Comparison of ENCODE assay signal across 9 cellular contexts in genomic region chr6:49556429-49556837, GRCh38. TPM values are rescaled to one million over a fixed set of nuclear protein-coding genes. Genes with fewer than 3 reads are reported as not detected.
DNase-seq lines count a peak whose midpoint lies in the region; ATAC-seq, FAIRE-seq and TF ChIP-seq lines count a peak whose summit lies in the region.
"Had no signal": no experiment of that assay in that cellular context is flagged by ENCODE, and none has a peak within 500 bp of the region (broad histone marks: within the 10 kb centered on the region; RNA-seq: fewer than 3 reads in every experiment).

No MANE protein-coding gene starts in this region.

- CTCF ChIA-PET in K562 (lab: Yijun Ruan, JAX; ENCODE audit: low intra/inter-chr PET ratio) = interaction anchor here (0.7 kb wide), 1 partner anchor 51 kb away, joined by 3 read pairs; no protein-coding TSS in a partner anchor

- H4K20me1 ChIP-seq in K562 (replicated peaks; ENCODE audit: control insufficient read depth, insufficient read depth, low read length) = no peaks in the 10 kb centered on the region

- intact Hi-C loops in K562 (cut with micrococcal nuclease) (no loop called here), pancreas (cut with DNase I) (no loop called here)

- no peak; a peak in 1 of 4 replicates for TF ChIP-seq RAD21 in K562 (CRISPR knock-in tag; conservative IDR thresholded peaks at IDR 0.05 in 1 of 2, IDR thresholded peaks at IDR 0.05 in 1 of 2)

- FAIRE-seq in K562 (lab: Jason Lieb, UNC) (peak; percentile 89), pancreas (lab: Jason Lieb, UNC) (peak; percentile 89)

- H3K36me3 ChIP-seq in K562 (ENCODE audit: control insufficient read depth, insufficient read depth, low read length) (no peaks in the 10 kb centered on the region), pancreas (no peaks in the 10 kb centered on the region)

- no peak overlapping the region for H3K4me3 Mint-ChIP-seq in chondrocyte (ENCODE audit: unreplicated experiment)

- H3K27me3 ChIP-seq in K562 (ENCODE audit: control insufficient read depth in 2 of 2, insufficient read depth in 2 of 2, low read length in 2 of 2) (no peaks in the 10 kb centered on the region), pancreas (peaks cover 0 to 4% (median 0%) of the 10 kb centered on the region in 4 donors)

- DNase-seq in H4 (ENCODE audit: low spot score) (peak; percentile 88), NCI-H146 (lab: John Stamatoyannopoulos, UW) (peak; percentile 73), K562 (ENCODE audit: extremely low read depth in 1 of 4, low spot score in 3 of 4) (peak; percentile 41 to 87 (median 61)), pancreas (peak in 3 of 6 donors; percentile 60 to 74 (median 65)), chondrocyte (ENCODE audit: low spot score) (no peak), cerebellar cortex (ENCODE audit: low spot score) (no peak)
- DNase-seq: effector memory CD4-positive, alpha-beta T cell had no signal

- no peaks in the 10 kb centered on the region for H3K9me3 Mint-ChIP-seq in chondrocyte (ENCODE audit: low read depth)

- H3K4me1 Mint-ChIP-seq in chondrocyte (ENCODE audit: low read depth) = peaks cover 5% of the 10 kb centered on the region

- peak overlapping the region; percentile 53 for H2AFZ ChIP-seq in K562 (ENCODE audit: low read depth, low read length)

- peak; percentile 97 for ATAC-seq in K562
- ATAC-seq in pancreas = peak; percentile 95 to 98 (median 97)
- no peak for ATAC-seq in GM18909 (IDR thresholded peaks at IDR 0.05; ENCODE audit: poor library complexity, unreplicated experiment)

- no peak overlapping the region for H3K27ac Mint-ChIP-seq in chondrocyte (ENCODE audit: unreplicated experiment)

- no peaks in the 10 kb centered on the region for H3K36me3 Mint-ChIP-seq in chondrocyte (ENCODE audit: low read depth)

- H3K9me3 ChIP-seq in K562 (replicated peaks; ENCODE audit: control insufficient read depth, insufficient read depth, low read depth, low read length) (no peaks in the 10 kb centered on the region), pancreas (no peaks in the 10 kb centered on the region)

- BruUV-seq in K562 (replicated peaks; lab: Mats Ljungman, UMichigan) = no TSS peak

- peaks cover 0 to 5% of the 10 kb centered on the region in 2 experiments; a peak in 3 of 5 replicates for H3K4me1 ChIP-seq in K562 (replicated peaks in 1 of 2; ENCODE audit: control insufficient read depth in 2 of 2, insufficient read depth in 2 of 2, low read length in 2 of 2)
- peaks cover 0 to 8% (median 0%) of the 10 kb centered on the region in 3 donors for H3K4me1 ChIP-seq in pancreas

- in situ Hi-C loops in K562 (cut with MboI) = no loop called here

- peaks cover 12% of the 10 kb centered on the region for H3K27me3 Mint-ChIP-seq in chondrocyte (ENCODE audit: low read depth)

- no peaks in the 10 kb centered on the region for H3K79me2 ChIP-seq in K562 (ENCODE audit: control insufficient read depth, insufficient read depth, low read length)

- TF ChIP-seq POLR2A in K562 (conservative IDR thresholded peaks at IDR 0.05) = no peak

- H3K27ac ChIP-seq in K562 (ENCODE audit: extremely low read depth, low read depth, low read length) (peak overlapping the region; percentile 53; the same call in 2 of the 3 replicates), pancreas (peak overlapping the region in 2 of 4 donors; percentile 56 to 59)

- peak overlapping the region; percentile 20; the same call in 1 of the 2 replicates for H3K4me2 ChIP-seq in K562 (ENCODE audit: insufficient read depth, low read length)

- POLR2A ChIA-PET in K562 (lab: Yijun Ruan, JAX) = interaction anchor here (1.6 kb wide), 1 partner anchor 15 kb away, joined by 4 read pairs; no protein-coding TSS in a partner anchor

- H3K9me1 ChIP-seq in K562 (ENCODE audit: control insufficient read depth, insufficient read depth, low read length) = no peaks in the 10 kb centered on the region

- TF ChIP-seq CTCF in K562 (IDR thresholded peaks at IDR 0.05 in 2 of 3, conservative IDR thresholded peaks at IDR 0.05 in 1 of 3; ENCODE audit: insufficient read depth in 2 of 3, low read depth in 1 of 3, low read length in 3 of 3) (no peak), pancreas (IDR thresholded peaks at IDR 0.05) (no peak), chondrocyte (IDR thresholded peaks at IDR 0.05) (no peak)

- TF ChIP-seq EP300 in K562 (IDR thresholded peaks at IDR 0.05; ENCODE audit: low read length) = peak; percentile 85

- H3K4me3 ChIP-seq in K562 (no peak overlapping the region), pancreas (no peak overlapping the region)

- no peak overlapping the region for H3K9ac ChIP-seq in K562 (ENCODE audit: insufficient read depth in 1 of 2, low read depth in 2 of 2, low read length in 2 of 2)

TF ChIP-seq in K562, 482 proteins besides CTCF, POLR2A, EP300 and RAD21 (continues in another document):
- TF ChIP-seq TGIF2 (CRISPR knock-in tag; IDR thresholded peaks at IDR 0.05) = no peak
- TF ChIP-seq LEF1 (IDR thresholded peaks at IDR 0.05) = peak; percentile 76
- no peak for TF ChIP-seq BMI1 (IDR thresholded peaks at IDR 0.05; ENCODE audit: low read length)
- TF ChIP-seq ZNF24 (IDR thresholded peaks at IDR 0.05) = no peak
- TF ChIP-seq TAF9B (IDR thresholded peaks at IDR 0.05; ENCODE audit: partially characterized antibody) = peak; percentile 46
- no peak for TF ChIP-seq ZNF280A (IDR thresholded peaks at IDR 0.05; ENCODE audit: low read depth, partially characterized antibody)

RNA-seq across cellular contexts. Expression of gene C6orf141, which starts 6.0 kb away (rescaled TPM):
- total RNA-seq in H4 (2014; rRNA removed; shearing (Covaris generic)) = 2.6 and 2.9 TPM in 2 replicates
- not detected in 2 replicates for total RNA-seq in K562 (2011; cell fraction: chromatin; rRNA removed; ENCODE audit: low replicate concordance)
- total RNA-seq in K562 (2011; cell fraction: nucleolus; rRNA removed) = not detected in 2 replicates
- not detected in 2 replicates for total RNA-seq in K562 (2011; cell fraction: nucleoplasm; rRNA removed)
- total RNA-seq in K562 (2014; rRNA removed) (not detected in 2 replicates), K562 (2014; rRNA removed; fragmentation: Illumina TruSeq; extraction: Trizol) (not detected in 2 replicates), K562 (2015; rRNA removed; fragmentation: Illumina TruSeq; extraction: Trizol) (not detected in 2 replicates), K562 (2021) (not detected in 2 replicates), pancreas (1 to 10 TPM; 2.4 to 9.3 (median 4.6) TPM), chondrocyte (not detected in 3 replicates)
- polyA plus RNA-seq in K562 (2011; rRNA removed) (not detected in 2 replicates), K562 (2014; fragmentation: Illumina TruSeq; extraction: Trizol) (not detected in 2 replicates), K562 (2014; fragmentation: Nextera tagmentation; extraction: Ambion mirVana) (not detected), K562 (2014; rRNA removed) (not detected in 2 replicates), pancreas (10 to 100 TPM; 14.5 to 21.1 TPM)
- not detected in 2 replicates for polyA plus RNA-seq in K562 (2011; cell fraction: cytosol; rRNA removed)
- polyA plus RNA-seq in K562 (2011; cell fraction: nucleus; rRNA removed) = not detected in 2 replicates
- not detected in 2 replicates for polyA plus RNA-seq in K562 (2012)
- polyA minus RNA-seq in K562 (2011; rRNA and poly(A)+ RNA removed) = not detected in 2 replicates
- polyA minus RNA-seq in K562 (2011; cell fraction: cytosol; rRNA and poly(A)+ RNA removed) = not detected in 2 replicates
- polyA minus RNA-seq in K562 (2011; cell fraction: nucleus; rRNA and poly(A)+ RNA removed) = not detected in 2 replicates
- total RNA-seq: T-helper 1 cell treated with Interleukin-12 subunit alpha and Interleukin-12 subunit beta and Interleukin-4 antibody, amounts not matched to agents 30 ng/mL and 1 ng/mL, for 36 hours had no signal

RNA-seq across cellular contexts. Expression of gene GLYATL3, which starts 56.7 kb away (rescaled TPM):
- not detected in 2 replicates for total RNA-seq in H4 (2014; rRNA removed; shearing (Covaris generic))
- not detected in 2 replicates for total RNA-seq in K562 (2011; cell fraction: chromatin; rRNA removed; ENCODE audit: low replicate concordance)
- not detected in 2 replicates for total RNA-seq in K562 (2011; cell fraction: nucleolus; rRNA removed)
- not detected in 2 replicates for total RNA-seq in K562 (2011; cell fraction: nucleoplasm; rRNA removed)
- total RNA-seq in K562 (2014; rRNA removed) (not detected in 2 replicates), K562 (2014; rRNA removed; fragmentation: Illumina TruSeq; extraction: Trizol) (not detected in 2 replicates), K562 (2015; rRNA removed; fragmentation: Illumina TruSeq; extraction: Trizol) (not detected in 2 replicates), K562 (2021) (not detected in 2 replicates), pancreas (not detected), chondrocyte (not detected in 3 replicates)
- polyA plus RNA-seq in K562 (2011; rRNA removed) (not detected in 2 replicates), K562 (2014; fragmentation: Illumina TruSeq; extraction: Trizol) (not detected in 2 replicates), K562 (2014; fragmentation: Nextera tagmentation; extraction: Ambion mirVana) (not detected), K562 (2014; rRNA removed) (not detected in 2 replicates), pancreas (under 1 TPM in 1 of 2 donors, not detected in 1; 0.09 TPM)
- not detected in 2 replicates for polyA plus RNA-seq in K562 (2011; cell fraction: cytosol; rRNA removed)
- not detected in 2 replicates for polyA plus RNA-seq in K562 (2011; cell fraction: nucleus; rRNA removed)
- not detected in 2 replicates for polyA plus RNA-seq in K562 (2012)
- polyA minus RNA-seq in K562 (2011; rRNA and poly(A)+ RNA removed) = not detected in 2 replicates
- polyA minus RNA-seq in K562 (2011; cell fraction: cytosol; rRNA and poly(A)+ RNA removed) = not detected in 2 replicates
- polyA minus RNA-seq in K562 (2011; cell fraction: nucleus; rRNA and poly(A)+ RNA removed) = not detected in 2 replicates
- total RNA-seq: T-helper 1 cell treated with Interleukin-12 subunit alpha and Interleukin-12 subunit beta and Interleukin-4 antibody, amounts not matched to agents 30 ng/mL and 1 ng/mL, for 36 hours had no signal

Comparison
In these comparisons a context has a peak if more than half of its experiments do, and no peak if none do; other contexts are left out.
1. DNase-seq: peak in H4 (single experiment), NCI-H146 (single experiment) and K562 (4 of 4); none in chondrocyte (single experiment) and cerebellar cortex (single experiment).